Comparison of ENCODE assay signal across 22 cellular contexts in the genomic region with DNA sequence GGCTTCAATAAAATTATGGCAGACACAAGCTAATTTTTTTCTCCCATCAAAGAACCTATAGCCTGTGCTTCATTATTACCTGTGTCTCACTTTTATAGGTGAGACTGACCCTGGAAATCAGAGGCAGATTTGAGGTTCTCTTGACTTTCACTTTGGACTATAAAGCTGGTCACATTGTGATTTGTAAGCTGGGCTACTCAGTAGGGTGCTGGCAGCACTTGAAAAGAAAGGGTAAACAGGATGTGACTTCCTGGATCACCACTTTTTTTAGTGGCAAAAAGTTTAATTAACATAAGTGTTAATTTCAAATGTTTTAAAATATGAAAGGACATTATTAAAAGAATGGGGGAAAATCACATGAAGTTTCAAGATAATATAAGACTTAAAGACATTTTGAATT.
"Had no signal": no experiment of that assay in that cellular context is flagged by ENCODE, and none has a peak within 500 bp of the region (broad histone marks: within the 10 kb centered on the region; RNA-seq: fewer than 3 reads in every experiment).

No MANE protein-coding gene starts in this region.

- H3K9me3 ChIP-seq: adrenal gland, breast epithelium, colonic mucosa, esophagus muscularis mucosa, gastrocnemius medialis, left lung, prostate gland, upper lobe of left lung had no signal

- H3K27ac ChIP-seq: adrenal gland, breast epithelium, colonic mucosa, esophagus muscularis mucosa, gastrocnemius medialis, left lung, prostate gland, upper lobe of left lung had no signal

- H3K4me3 ChIP-seq: adrenal gland, breast epithelium, colonic mucosa, esophagus muscularis mucosa, gastrocnemius medialis, left lung, lung, prostate gland, upper lobe of left lung had no signal

- H3K36me3 ChIP-seq: adrenal gland, breast epithelium, colonic mucosa, esophagus muscularis mucosa, gastrocnemius medialis, left lung, prostate gland, upper lobe of left lung had no signal

- H3K4me1 ChIP-seq: breast epithelium, colonic mucosa, prostate gland, upper lobe of left lung had no signal

- ATAC-seq: activated CD4-positive, alpha-beta T cell treated with anti-CD3 and anti-CD28 coated beads for 36 hours; gastrocnemius medialis; left lung; natural killer cell; stimulated activated naive CD8-positive, alpha-beta T cell treated with anti-CD3 and anti-CD28 coated beads, Interleukin-15, Interleukin-2, amounts not matched to agents 100 U/mL and 50 U/mL, for 24 hours had no signal

- H3K27me3 ChIP-seq: adrenal gland, breast epithelium, colonic mucosa, esophagus muscularis mucosa, gastrocnemius medialis, left lung, upper lobe of left lung had no signal

- DNase-seq: activated CD4-positive, alpha-beta T cell treated with anti-CD3 and anti-CD28 coated beads for 36 hours; activated CD4-positive, alpha-beta T cell treated with anti-CD3 and anti-CD28 coated beads, Interleukin-2, amount 50 U/mL, for 4 hours; activated CD8-positive, alpha-beta memory T cell treated with anti-CD3 and anti-CD28 coated beads for 24 hours; activated CD8-positive, alpha-beta memory T cell treated with anti-CD3 and anti-CD28 coated beads, Interleukin-2, amount 50 U/mL, for 4 hours; activated naive CD4-positive, alpha-beta T cell; activated T-cell treated with anti-CD3 and anti-CD28 coated beads, Interleukin-2, amount 50 U/mL, for 24 hours; adrenal gland; colonic mucosa; gastrocnemius medialis; head of caudate nucleus; hypothalamus; kidney glomerular epithelial cell; left lung; natural killer cell; stimulated activated CD4-positive, alpha-beta T cell treated with anti-CD3 and anti-CD28 coated beads, Interleukin-4, amount 100 ng/mL, for 24 hours; stimulated activated naive CD8-positive, alpha-beta T cell treated with anti-CD3 and anti-CD28 coated beads, Interleukin-15, Interleukin-2, amounts not matched to agents 100 U/mL and 50 U/mL, for 24 hours; T-helper 9 cell; upper lobe of left lung had no signal
